Comparison of ENCODE assay signal across 11 cellular contexts in the genomic region with DNA sequence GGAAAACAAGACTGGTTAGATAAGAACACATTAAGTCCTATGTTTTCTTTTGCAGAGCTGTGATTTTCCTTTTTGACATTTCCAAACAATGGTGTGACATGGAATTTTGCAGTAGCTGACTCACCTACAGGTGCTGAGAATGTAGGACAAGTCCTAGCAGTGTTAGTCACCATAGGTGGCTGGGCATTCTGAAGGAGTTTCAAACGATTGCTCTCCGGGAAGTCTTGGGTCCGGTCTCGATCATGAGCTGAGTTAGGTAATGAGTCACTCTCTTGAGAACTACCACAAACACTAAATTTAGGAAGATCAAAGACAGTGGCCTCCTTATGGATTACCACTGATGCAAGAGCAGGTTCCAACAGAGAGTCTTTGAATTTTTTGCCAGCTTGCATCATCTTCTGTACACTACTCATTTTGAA. TPM values are rescaled to one million over a fixed set of nuclear protein-coding genes. Genes with fewer than 3 reads are reported as not detected.
DNase-seq lines count a peak whose midpoint lies in the region; ATAC-seq and TF ChIP-seq lines count a peak whose summit lies in the region.
"Had no signal": no experiment of that assay in that cellular context is flagged by ENCODE, and none has a peak within 500 bp of the region (broad histone marks: within the 10 kb centered on the region; RNA-seq: fewer than 3 reads in every experiment).

No MANE protein-coding gene starts in this region.

- H3K4me3 ChIP-seq in smooth muscle cell (no peak overlapping the region), testis (no peak overlapping the region)
- H3K4me3 ChIP-seq: ovary had no signal

- H3F3A ChIP-seq in smooth muscle cell (ENCODE audit: low read depth): peaks cover 9% of the 10 kb centered on the region

- peak; percentile 51 for DNase-seq in activated CD8-positive, alpha-beta memory T cell treated with anti-CD3 and anti-CD28 coated beads, Interleukin-2, amount 10 ng/mL, durations not matched to agents 7 days and 5 days
- no peak for DNase-seq in activated CD8-positive, alpha-beta memory T cell treated with anti-CD3 and anti-CD28 coated beads, Interleukin-2, amount 50 U/mL, for 4 hours
- DNase-seq in smooth muscle cell (lab: John Stamatoyannopoulos, UW; ENCODE audit: unreplicated experiment) (no peak), DMS153 (lab: John Stamatoyannopoulos, UW) (no peak), GM10266 (ENCODE audit: extremely low spot score) (no peak), testis (no peak)
- DNase-seq: ovary had no signal

- H3K9me3 ChIP-seq in smooth muscle cell (replicated peaks; ENCODE audit: low read depth): no peaks in the 10 kb centered on the region
- no peaks in the 10 kb centered on the region for H3K9me3 ChIP-seq in testis
- H3K9me3 ChIP-seq: ovary had no signal

- H3K27me3 ChIP-seq in smooth muscle cell (ENCODE audit: low read depth) (no peaks in the 10 kb centered on the region), testis (no peaks in the 10 kb centered on the region)
- H3K27me3 ChIP-seq: ovary had no signal

- H3K9ac ChIP-seq in smooth muscle cell (ENCODE audit: low read depth): no peak overlapping the region

- intact Hi-C loops in testis (cut with DNase I; ENCODE audit: low total_unique reads): no loop called here

- H3K4me1 Mint-ChIP-seq in activated CD8-positive, alpha-beta memory T cell treated with anti-CD3 and anti-CD28 coated beads, Interleukin-2, amount 10 ng/mL, durations not matched to agents 7 days and 5 days: peaks cover 55% of the 10 kb centered on the region
- H3K4me1 Mint-ChIP-seq in activated T-helper 17 cell treated with anti-CD3 and anti-CD28 coated beads, Interleukin-2, amount 50 U/mL, for 72 hours: peaks cover 38% of the 10 kb centered on the region

- H3K4me1 ChIP-seq in smooth muscle cell (ENCODE audit: low read depth) (peaks cover 11% of the 10 kb centered on the region), testis (peaks cover 4% of the 10 kb centered on the region)

- no peaks in the 10 kb centered on the region for H3K79me2 ChIP-seq in smooth muscle cell (ENCODE audit: low read depth)

- CTCF ChIA-PET in activated CD8-positive, alpha-beta memory T cell treated with anti-CD3 and anti-CD28 coated beads, Interleukin-2, amount 10 ng/mL, durations not matched to agents 7 days and 5 days (lab: Charles Lee): interaction anchor here (1.7 to 2.1 kb wide), 3 partner anchors 22 to 714 kb away, joined by 5 to 9 read pairs (median 5); no protein-coding TSS in a partner anchor

- H2AFZ ChIP-seq in smooth muscle cell (ENCODE audit: low read depth): no peak overlapping the region

- TF ChIP-seq POLR2A in testis (IDR thresholded peaks at IDR 0.05): no peak

- H3K4me3 Mint-ChIP-seq in activated CD8-positive, alpha-beta memory T cell treated with anti-CD3 and anti-CD28 coated beads, Interleukin-2, amount 10 ng/mL, durations not matched to agents 7 days and 5 days: no peak overlapping the region
- H3K4me3 Mint-ChIP-seq in activated T-helper 17 cell treated with anti-CD3 and anti-CD28 coated beads, Interleukin-2, amount 50 U/mL, for 72 hours: peak overlapping the region; percentile 50
- H3K4me3 Mint-ChIP-seq: central memory CD8-positive, alpha-beta T cell had no signal

- ATAC-seq in activated CD8-positive, alpha-beta memory T cell treated with anti-CD3 and anti-CD28 coated beads, Interleukin-2, amount 10 ng/mL, durations not matched to agents 7 days and 5 days: peak; percentile 6
- ATAC-seq in HG03378 (IDR thresholded peaks at IDR 0.05; ENCODE audit: unreplicated experiment): peak; percentile 65
- peak; percentile 57 for ATAC-seq in activated T-helper 17 cell treated with anti-CD3 and anti-CD28 coated beads, Interleukin-2, amount 50 U/mL, for 72 hours (replicated peaks)

- no peaks in the 10 kb centered on the region for H4K20me1 ChIP-seq in smooth muscle cell (ENCODE audit: low read depth)

- peak overlapping the region; percentile 16 for H3K27ac Mint-ChIP-seq in activated CD8-positive, alpha-beta memory T cell treated with anti-CD3 and anti-CD28 coated beads, Interleukin-2, amount 10 ng/mL, durations not matched to agents 7 days and 5 days
- peak overlapping the region; percentile 21 for H3K27ac Mint-ChIP-seq in activated T-helper 17 cell treated with anti-CD3 and anti-CD28 coated beads, Interleukin-2, amount 50 U/mL, for 72 hours

- H3K27ac ChIP-seq in smooth muscle cell (ENCODE audit: low read depth) (peak overlapping the region; percentile 50), testis (no peak overlapping the region)
- H3K27ac ChIP-seq: C4-2B, ovary had no signal

- H3K36me3 ChIP-seq in smooth muscle cell (ENCODE audit: low read depth) (no peaks in the 10 kb centered on the region), testis (ENCODE audit: low read depth, missing control alignments) (no peaks in the 10 kb centered on the region)
- H3K36me3 ChIP-seq: ovary had no signal

- no peaks in the 10 kb centered on the region for H3K27me3 Mint-ChIP-seq in activated CD8-positive, alpha-beta memory T cell treated with anti-CD3 and anti-CD28 coated beads, Interleukin-2, amount 10 ng/mL, durations not matched to agents 7 days and 5 days
- H3K27me3 Mint-ChIP-seq in activated T-helper 17 cell treated with anti-CD3 and anti-CD28 coated beads, Interleukin-2, amount 50 U/mL, for 72 hours: no peaks in the 10 kb centered on the region
- H3K27me3 Mint-ChIP-seq: central memory CD8-positive, alpha-beta T cell had no signal

- H3K9me3 Mint-ChIP-seq in activated CD8-positive, alpha-beta memory T cell treated with anti-CD3 and anti-CD28 coated beads, Interleukin-2, amount 10 ng/mL, durations not matched to agents 7 days and 5 days (ENCODE audit: low read depth): no peaks in the 10 kb centered on the region
- no peaks in the 10 kb centered on the region for H3K9me3 Mint-ChIP-seq in activated T-helper 17 cell treated with anti-CD3 and anti-CD28 coated beads, Interleukin-2, amount 50 U/mL, for 72 hours
- H3K9me3 Mint-ChIP-seq: central memory CD8-positive, alpha-beta T cell had no signal

- H3K4me2 ChIP-seq in smooth muscle cell: peak overlapping the region; percentile 25

- WGBS in smooth muscle cell (ENCODE audit: low lambda C conversion rate): 19% methylated on average over 4 of the region's 4 CpGs
- 85 to 87% methylated on average over 4 of the region's 4 CpGs for WGBS in testis, 2 donors

- peaks cover 49% of the 10 kb centered on the region for H3K36me3 Mint-ChIP-seq in activated CD8-positive, alpha-beta memory T cell treated with anti-CD3 and anti-CD28 coated beads, Interleukin-2, amount 10 ng/mL, durations not matched to agents 7 days and 5 days
- peaks cover 82% of the 10 kb centered on the region for H3K36me3 Mint-ChIP-seq in activated T-helper 17 cell treated with anti-CD3 and anti-CD28 coated beads, Interleukin-2, amount 50 U/mL, for 72 hours (ENCODE audit: low read depth)

- TF ChIP-seq CTCF in smooth muscle cell (IDR thresholded peaks at IDR 0.05; ENCODE audit: borderline replicate concordance, insufficient read depth, poor library complexity, severe bottlenecking): no peak
- no peak for TF ChIP-seq CTCF in GM10266 (IDR thresholded peaks at IDR 0.05; ENCODE audit: control insufficient read depth, insufficient read depth, low read depth, missing control alignments)
- no peak for TF ChIP-seq CTCF in testis (IDR thresholded peaks at IDR 0.05)

RNA-seq across cellular contexts. Expression of a gene that starts 3.6 kb away (rescaled TPM):
- 10 to 100 TPM; 40.6 to 48.7 TPM for total RNA-seq in activated CD8-positive, alpha-beta memory T cell treated with anti-CD3 and anti-CD28 coated beads, Interleukin-2, amount 10 ng/mL, durations not matched to agents 7 days and 5 days
- total RNA-seq in activated T-helper 17 cell treated with anti-CD3 and anti-CD28 coated beads, Interleukin-2, amount 50 U/mL, for 72 hours: 10 to 100 TPM; 51.9 to 62.5 TPM
- total RNA-seq in smooth muscle cell (10.8 and 23.7 TPM in 2 replicates), testis (10 to 100 TPM; 19.1 to 20.9 TPM)
- polyA plus RNA-seq in smooth muscle cell (6.3 and 7.4 TPM in 2 replicates), testis (ENCODE audit: insufficient read depth, low read depth, low replicate concordance) (10.4 TPM)

Comparison
In these comparisons a context has a peak if more than half of its experiments do, and no peak if none do; other contexts are left out.
1. ATAC-seq: peak in every context shown above with its lines; median percentile 65 in HG03378; 57 in activated T-helper 17 cell treated with anti-CD3 and anti-CD28 coated beads, Interleukin-2, amount 50 U/mL, for 72 hours; 6 in activated CD8-positive, alpha-beta memory T cell treated with anti-CD3 and anti-CD28 coated beads, Interleukin-2, amount 10 ng/mL, durations not matched to agents 7 days and 5 days.